In genomic region chr7:4189151-4189570, GRCh38 we compare ENCODE assay signal across 10 cellular contexts.
DNase-seq lines count a peak whose midpoint lies in the region; ATAC-seq, FAIRE-seq and TF ChIP-seq lines count a peak whose summit lies in the region.
"Had no signal": no experiment of that assay in that cellular context is flagged by ENCODE, and none has a peak within 500 bp of the region (broad histone marks: within the 10 kb centered on the region; RNA-seq: fewer than 3 reads in every experiment).

No MANE protein-coding gene starts in this region.

- H3K9me3 Mint-ChIP-seq in Calu3 (ENCODE audit: low read depth, unreplicated experiment) (no peaks in the 10 kb centered on the region), glutamatergic neuron (ENCODE audit: unreplicated experiment) (peaks cover 27% of the 10 kb centered on the region)
- peaks cover 0 to 4% (median 0%) of the 10 kb centered on the region in 8 donors for H3K9me3 Mint-ChIP-seq in CD4-positive, alpha-beta memory T cell

- H3K36me3 Mint-ChIP-seq in Calu3 (ENCODE audit: insufficient read depth, unreplicated experiment) = peaks cover 6% of the 10 kb centered on the region
- peaks cover 4% of the 10 kb centered on the region for H3K36me3 Mint-ChIP-seq in glutamatergic neuron (ENCODE audit: unreplicated experiment)
- no peaks in the 10 kb centered on the region for H3K36me3 Mint-ChIP-seq in CD4-positive, alpha-beta memory T cell

- FAIRE-seq in pancreas (lab: Jason Lieb, UNC) (no peak), GM19239 (lab: Jason Lieb, UNC) (no peak)

- DNase-seq in Calu3 (peak; percentile 86), SK-N-SH (peak; percentile 89), glutamatergic neuron (no peak), pancreas (peak; percentile 85 to 96 (median 93)), NCI-H1930 (lab: John Stamatoyannopoulos, UW) (no peak), GM19239 (ENCODE audit: insufficient read length, low spot score) (no peak)
- DNase-seq in CD4-positive, alpha-beta memory T cell = no peak
- no peak for DNase-seq in NK-92 treated with Interleukin-12 subunit alpha and Interleukin-12 subunit beta, amount 100 ng/mL, for 24 hours (lab: John Stamatoyannopoulos, UW)
- DNase-seq: activated CD4-positive, alpha-beta T cell treated with anti-CD3 and anti-CD28 coated beads for 48 hours; KBM-7 had no signal

- ATAC-seq in pancreas = peak; percentile 95 to 97 (median 96)

- TF ChIP-seq CTCF in Calu3 (IDR thresholded peaks at IDR 0.05; ENCODE audit: unreplicated experiment) = no peak
- no peak for TF ChIP-seq CTCF in SK-N-SH (IDR thresholded peaks at IDR 0.05)
- no peak for TF ChIP-seq CTCF in glutamatergic neuron (IDR thresholded peaks at IDR 0.05; ENCODE audit: partially characterized antibody, unreplicated experiment)
- no peak for TF ChIP-seq CTCF in pancreas (IDR thresholded peaks at IDR 0.05)

- H3K4me3 Mint-ChIP-seq in Calu3 (ENCODE audit: low read depth, unreplicated experiment) = peak overlapping the region; percentile 50
- H3K4me3 Mint-ChIP-seq in glutamatergic neuron (ENCODE audit: unreplicated experiment) = peak overlapping the region; percentile 51
- H3K4me3 Mint-ChIP-seq in CD4-positive, alpha-beta memory T cell = no peak overlapping the region

- H3K27me3 ChIP-seq in SK-N-SH (ENCODE audit: insufficient read depth) (no peaks in the 10 kb centered on the region), pancreas (no peaks in the 10 kb centered on the region)
- H3K27me3 ChIP-seq in CD4-positive, alpha-beta memory T cell (ENCODE audit: insufficient read depth, low read length) = no peaks in the 10 kb centered on the region

- H3K4me3 ChIP-seq in SK-N-SH (ENCODE audit: low read depth in 2 of 2, low read length in 1 of 2) (no peak overlapping the region), pancreas (peak overlapping the region in 1 of 4 donors; percentile 2)
- no peak overlapping the region for H3K4me3 ChIP-seq in CD4-positive, alpha-beta memory T cell (ENCODE audit: low read length in 2 of 2)

- H3K4me1 ChIP-seq in SK-N-SH (ENCODE audit: control insufficient read depth in 1 of 2, insufficient read depth in 2 of 2, low read depth in 1 of 2, low read length in 1 of 2) (peaks cover 0 to 23% of the 10 kb centered on the region in 2 experiments; a peak in 2 of 4 replicates), pancreas (peaks cover 6 to 15% (median 11%) of the 10 kb centered on the region in 3 donors)
- no peaks in the 10 kb centered on the region for H3K4me1 ChIP-seq in CD4-positive, alpha-beta memory T cell (ENCODE audit: insufficient read depth, low read length)

- POLR2A ChIA-PET in SK-N-SH (lab: Yijun Ruan, JAX) = interaction anchor here (0.8 to 1.2 kb wide), 2 partner anchors 18 to 44 kb away, joined by 3 to 9 read pairs; no protein-coding TSS in a partner anchor
- POLR2A ChIA-PET in CD4-positive, alpha-beta memory T cell (lab: Charles Lee; ENCODE audit: partially characterized antibody) = no interaction called here

- H3K36me3 ChIP-seq in SK-N-SH (replicated peaks in 1 of 2; ENCODE audit: control insufficient read depth in 1 of 2, insufficient read depth in 2 of 2, low read length in 1 of 2) = no peaks in the 10 kb centered on the region
- H3K36me3 ChIP-seq in pancreas = no peaks in the 10 kb centered on the region
- H3K36me3 ChIP-seq in CD4-positive, alpha-beta memory T cell (ENCODE audit: insufficient read depth, low read length) = no peaks in the 10 kb centered on the region

- H3K4me1 Mint-ChIP-seq in Calu3 (ENCODE audit: low read depth, unreplicated experiment) = peaks cover 31% of the 10 kb centered on the region
- peaks cover 31% of the 10 kb centered on the region for H3K4me1 Mint-ChIP-seq in glutamatergic neuron (ENCODE audit: low read depth, unreplicated experiment)
- peaks cover 0 to 1% (median 0%) of the 10 kb centered on the region in 4 donors for H3K4me1 Mint-ChIP-seq in CD4-positive, alpha-beta memory T cell

- peak; percentile 44 for TF ChIP-seq RAD21 in SK-N-SH (IDR thresholded peaks at IDR 0.05; ENCODE audit: low read length)

- H3K9me2 ChIP-seq in SK-N-SH = no peaks in the 10 kb centered on the region

- intact Hi-C loops in Calu3 (cut with micrococcal nuclease; ENCODE audit: unreplicated experiment) = no loop called here
- intact Hi-C loops in pancreas (cut with DNase I) = no loop called here
- intact Hi-C loops in CD4-positive, alpha-beta memory T cell (cut with micrococcal nuclease) = no loop called here

- no peak overlapping the region for H2AFZ ChIP-seq in SK-N-SH (ENCODE audit: low read depth)

- CTCF ChIA-PET in Calu3 (lab: Charles Lee) = interaction anchor here (0.5 to 2.8 kb wide), 9 partner anchors 9 to 586 kb away, joined by 3 to 12 read pairs (median 4); partner anchors contain the start of gene AP5Z1
- CTCF ChIA-PET in SK-N-SH (lab: Yijun Ruan, JAX) = interaction anchor here (1.1 to 1.2 kb wide), 2 partner anchors 23 to 44 kb away, joined by 4 to 5 read pairs; no protein-coding TSS in a partner anchor
- CTCF ChIA-PET in CD4-positive, alpha-beta memory T cell (lab: Charles Lee; ENCODE audit: partially characterized antibody) = no interaction called here

- no TSS peak for BruUV-seq in Calu3 (replicated peaks; lab: Mats Ljungman, UMichigan)

- H3K9me3 ChIP-seq in SK-N-SH (0 out of 2 replicates have a peak, but pooled peaks cover 3% of the 10 kb centered on the region), pancreas (no peaks in the 10 kb centered on the region)
- H3K9me3 ChIP-seq in CD4-positive, alpha-beta memory T cell (ENCODE audit: control insufficient read depth in 1 of 2, low read length in 2 of 2) = no peaks in the 10 kb centered on the region

- no peak overlapping the region for H3K4me2 ChIP-seq in SK-N-SH

- H3K27ac ChIP-seq in SK-N-SH (ENCODE audit: low read depth in 2 of 2, low read length in 1 of 2) = peak overlapping the region in 1 of 2 experiments; percentile 4; a peak in 1 of 4 replicates
- H3K27ac ChIP-seq in pancreas = peak overlapping the region in 3 of 4 donors; percentile 27 to 65 (median 58)
- H3K27ac ChIP-seq in CD4-positive, alpha-beta memory T cell (ENCODE audit: low read depth, low read length) = no peak overlapping the region

- H4K20me1 ChIP-seq in SK-N-SH (ENCODE audit: insufficient read depth) = no peaks in the 10 kb centered on the region

- TF ChIP-seq EP300 in SK-N-SH (IDR thresholded peaks at IDR 0.05; ENCODE audit: borderline replicate concordance in 1 of 2, low read depth in 1 of 2, low read length in 1 of 2) = peak in 1 of 2 experiments; percentile 68; a peak in 2 of 4 replicates

- no peaks in the 10 kb centered on the region for H3K79me2 ChIP-seq in SK-N-SH (ENCODE audit: insufficient read depth)

- H3K27ac Mint-ChIP-seq in Calu3 (ENCODE audit: unreplicated experiment) = peak overlapping the region; percentile 15
- peak overlapping the region; percentile 90 for H3K27ac Mint-ChIP-seq in glutamatergic neuron (ENCODE audit: unreplicated experiment)
- peak overlapping the region in 1 of 7 donors; percentile 1 for H3K27ac Mint-ChIP-seq in CD4-positive, alpha-beta memory T cell

- no peaks in the 10 kb centered on the region for H3F3A ChIP-seq in SK-N-SH (replicated peaks; ENCODE audit: insufficient read depth)

- 30% methylated on average over 12 of the region's 13 CpGs for WGBS in SK-N-SH (ENCODE audit: low lambda C conversion rate)
- WGBS in pancreas, 2 donors = 9 to 25% methylated on average over 12 to 13 of the region's 13 CpGs

- H3K27me3 Mint-ChIP-seq in Calu3 (ENCODE audit: unreplicated experiment) (no peaks in the 10 kb centered on the region), glutamatergic neuron (ENCODE audit: unreplicated experiment) (peaks cover 12% of the 10 kb centered on the region)
- H3K27me3 Mint-ChIP-seq in CD4-positive, alpha-beta memory T cell = no peaks in the 10 kb centered on the region

- no peak overlapping the region for H3K9ac ChIP-seq in SK-N-SH

TF ChIP-seq in SK-N-SH, 30 proteins besides CTCF, POLR2A, EP300 and RAD21 (continues in another document):
- TF ChIP-seq TEAD4 (IDR thresholded peaks at IDR 0.05; ENCODE audit: borderline replicate concordance, insufficient read depth) = no peak
- TF ChIP-seq ZBTB33 (IDR thresholded peaks at IDR 0.05; ENCODE audit: borderline replicate concordance, low read depth) = no peak
- TF ChIP-seq, protein P1, sequence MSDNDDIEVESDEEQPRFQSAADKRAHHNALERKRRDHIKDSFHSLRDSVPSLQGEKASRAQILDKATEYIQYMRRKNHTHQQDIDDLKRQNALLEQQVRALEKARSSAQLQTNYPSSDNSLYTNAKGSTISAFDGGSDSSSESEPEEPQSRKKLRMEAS (IDR thresholded peaks at IDR 0.05; ENCODE audit: low read depth) = no peak
- no peak for TF ChIP-seq POLR2AphosphoS5 (IDR thresholded peaks at IDR 0.05; ENCODE audit: low read depth, low read length)
- no peak for TF ChIP-seq NFIC (IDR thresholded peaks at IDR 0.05; ENCODE audit: borderline replicate concordance)
- TF ChIP-seq NRF1 (IDR thresholded peaks at IDR 0.05; ENCODE audit: low read depth, low read length) = no peak
- peak; percentile 42 for TF ChIP-seq CHD2 (IDR thresholded peaks at IDR 0.05; ENCODE audit: low read length, partially characterized antibody)
- TF ChIP-seq, protein P2, sequence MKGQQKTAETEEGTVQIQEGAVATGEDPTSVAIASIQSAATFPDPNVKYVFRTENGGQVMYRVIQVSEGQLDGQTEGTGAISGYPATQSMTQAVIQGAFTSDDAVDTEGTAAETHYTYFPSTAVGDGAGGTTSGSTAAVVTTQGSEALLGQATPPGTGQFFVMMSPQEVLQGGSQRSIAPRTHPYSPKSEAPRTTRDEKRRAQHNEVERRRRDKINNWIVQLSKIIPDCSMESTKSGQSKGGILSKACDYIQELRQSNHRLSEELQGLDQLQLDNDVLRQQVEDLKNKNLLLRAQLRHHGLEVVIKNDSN (IDR thresholded peaks at IDR 0.05; ENCODE audit: borderline replicate concordance, low read depth) = no peak

Comparison
In these comparisons a context has a peak if more than half of its experiments do, and no peak if none do; other contexts are left out.
1. DNase-seq: peak in Calu3 (single experiment), SK-N-SH (single experiment) and pancreas (6 of 6); none in glutamatergic neuron (single experiment), NCI-H1930 (0 of 2), GM19239 (single experiment), CD4-positive, alpha-beta memory T cell (0 of 5) and NK-92 treated with Interleukin-12 subunit alpha and Interleukin-12 subunit beta, amount 100 ng/mL, for 24 hours (single experiment).
2. H3K4me3 Mint-ChIP-seq: peak in Calu3 (single experiment) and glutamatergic neuron (single experiment); none in CD4-positive, alpha-beta memory T cell (0 of 8).